24 cellular contexts compared by ENCODE assay signal in the genomic region with DNA sequence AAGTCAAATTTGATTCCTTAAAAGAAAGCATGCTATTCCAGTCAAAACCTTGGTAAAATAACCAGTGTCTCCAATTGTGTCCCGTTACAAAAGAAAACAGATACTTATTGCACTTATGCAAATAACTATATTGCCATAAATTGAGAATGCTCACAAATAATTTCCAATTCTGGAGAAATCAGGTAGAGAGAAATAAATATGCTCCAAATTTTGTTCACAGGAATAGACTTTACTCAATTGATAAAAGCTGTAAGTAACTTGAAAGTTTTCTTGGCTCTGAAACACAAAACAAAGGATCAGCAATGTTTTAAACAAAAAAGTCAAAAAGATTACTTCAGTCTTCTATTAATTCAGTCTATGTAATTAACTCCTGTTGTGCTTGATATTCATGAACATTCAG. TPM values are rescaled to one million over a fixed set of nuclear protein-coding genes. Genes with fewer than 3 reads are reported as not detected.
DNase-seq lines count a peak whose midpoint lies in the region; ATAC-seq, FAIRE-seq and TF ChIP-seq lines count a peak whose summit lies in the region.
"Had no signal": no experiment of that assay in that cellular context is flagged by ENCODE, and none has a peak within 500 bp of the region (broad histone marks: within the 10 kb centered on the region; RNA-seq: fewer than 3 reads in every experiment).

No MANE protein-coding gene starts in this region.

- no peaks in the 10 kb centered on the region for H3K9me1 ChIP-seq in K562 (ENCODE audit: control insufficient read depth, insufficient read depth, low read length)

- ATAC-seq in K562 (no peak), GM21825 (IDR thresholded peaks at IDR 0.05; ENCODE audit: unreplicated experiment) (no peak)
- no peak for ATAC-seq in activated CD4-positive, CD25-positive, alpha-beta regulatory T cell treated with anti-CD3 and anti-CD28 coated beads, Interleukin-2, amount 50 U/mL, for 24 hours
- ATAC-seq: A549 had no signal

- no peaks in the 10 kb centered on the region for H3K27me3 ChIP-seq in K562 (ENCODE audit: control insufficient read depth in 2 of 2, insufficient read depth in 2 of 2, low read length in 2 of 2)
- H3K27me3 ChIP-seq in mesendoderm (ENCODE audit: insufficient read depth, low read length, poor library complexity) = no peaks in the 10 kb centered on the region
- 0 out of 2 replicates have a peak, but pooled peaks cover 3% of the 10 kb centered on the region for H3K27me3 ChIP-seq in MG63
- H3K27me3 ChIP-seq: BE2C; BLaER1 treated with 17β-estradiol and CSF1 and Interleukin-3, amounts not matched to agents 10 nM and 100 nM had no signal

- no peak for TF ChIP-seq EP300 in K562 (IDR thresholded peaks at IDR 0.05; ENCODE audit: low read length)

- H3K4me2 ChIP-seq in K562 (ENCODE audit: insufficient read depth, low read length) (no peak overlapping the region), mesendoderm (ENCODE audit: low read length) (no peak overlapping the region)
- H3K4me2 ChIP-seq: A549; BLaER1 treated with 17β-estradiol and CSF1 and Interleukin-3, amounts not matched to agents 10 nM and 100 nM had no signal

- intact Hi-C loops in K562 (cut with micrococcal nuclease) = no loop called here

- no peak overlapping the region for H2BK120ac ChIP-seq in mesendoderm (ENCODE audit: low read depth, low read length)

- POLR2A ChIA-PET in HEK293 (lab: Yijun Ruan, JAX) = no interaction called here
- POLR2A ChIA-PET in K562 (lab: Yijun Ruan, JAX) = no interaction called here

- no TSS peak for BruUV-seq in K562 (replicated peaks; lab: Mats Ljungman, UMichigan)

- in situ Hi-C loops in K562 (cut with MboI) = loop anchor here (25.0 kb wide), 1 partner anchor 741 kb away; no protein-coding TSS in a partner anchor

- no peak for TF ChIP-seq CTCF in HEK293 (tag by site-specific recombination; IDR thresholded peaks at IDR 0.05)
- TF ChIP-seq CTCF in K562 (IDR thresholded peaks at IDR 0.05 in 2 of 3, conservative IDR thresholded peaks at IDR 0.05 in 1 of 3; ENCODE audit: insufficient read depth in 2 of 3, low read depth in 1 of 3, low read length in 3 of 3) = no peak

- 0% methylated on average over 1 of the region's 1 CpG for WGBS in K562 (ENCODE audit: insufficient coverage, low coverage, missing lambda C conversion rate)
- WGBS in mesendoderm (ENCODE audit: extremely low coverage, insufficient coverage, low lambda C conversion rate) = no CpG with 5 or more reads among the region's 1 CpG

- no peak overlapping the region for H2AK5ac ChIP-seq in mesendoderm (ENCODE audit: low read length)

- no peak overlapping the region for H3K4me3 ChIP-seq in HEK293 (ENCODE audit: low read depth, low read length)
- no peak overlapping the region for H3K4me3 ChIP-seq in K562
- H3K4me3 ChIP-seq in mesendoderm (ENCODE audit: low read length) = no peak overlapping the region
- no peak overlapping the region for H3K4me3 ChIP-seq in MG63
- H3K4me3 ChIP-seq: A549; BLaER1 treated with 17β-estradiol and CSF1 and Interleukin-3, amounts not matched to agents 10 nM and 100 nM; HAP-1 had no signal

- DNase-seq in NAMALWA (ENCODE audit: low spot score) = peak; percentile 52
- no peak for DNase-seq in K562 (ENCODE audit: extremely low read depth in 1 of 4, low spot score in 3 of 4)
- DNase-seq in mesendoderm = peak; percentile 17
- DNase-seq in MG63 = no peak
- DNase-seq: 8988T; ACHN; AML-193; BE2C; Calu3; CD4-positive, alpha-beta T cell; CD8-positive, alpha-beta memory T cell; DMS53; DMS79 treated with DMSO at 0.1 percent for 48 hours; GF-D8; GOT3 had no signal

- H3K23ac ChIP-seq in mesendoderm (ENCODE audit: low read length) = no peak overlapping the region

- H3K4me1 ChIP-seq in HEK293 (ENCODE audit: control insufficient read depth, insufficient read depth, low read length) = no peaks in the 10 kb centered on the region
- H3K4me1 ChIP-seq in K562 (replicated peaks in 1 of 2; ENCODE audit: control insufficient read depth in 2 of 2, insufficient read depth in 2 of 2, low read length in 2 of 2) = peaks cover under 1 to 1% of the 10 kb centered on the region in 2 experiments; a peak in 3 of 5 replicates
- no peaks in the 10 kb centered on the region for H3K4me1 ChIP-seq in mesendoderm (ENCODE audit: control insufficient read depth, low read depth, low read length)
- H3K4me1 ChIP-seq: A549; BE2C; BLaER1 treated with 17β-estradiol and CSF1 and Interleukin-3, amounts not matched to agents 10 nM and 100 nM; HAP-1 had no signal

- no peak for TF ChIP-seq RAD21 in K562 (CRISPR knock-in tag; conservative IDR thresholded peaks at IDR 0.05 in 1 of 2, IDR thresholded peaks at IDR 0.05 in 1 of 2)

- H3K56ac ChIP-seq in mesendoderm (ENCODE audit: low read length) = no peak overlapping the region

- H3K36me3 ChIP-seq in HEK293 (ENCODE audit: control insufficient read depth in 2 of 2, insufficient read depth in 1 of 2, low read length in 2 of 2) = no peaks in the 10 kb centered on the region
- no peaks in the 10 kb centered on the region for H3K36me3 ChIP-seq in K562 (ENCODE audit: control insufficient read depth, insufficient read depth, low read length)
- H3K36me3 ChIP-seq in mesendoderm (ENCODE audit: control insufficient read depth, insufficient read depth, low read length) = no peaks in the 10 kb centered on the region
- no peaks in the 10 kb centered on the region for H3K36me3 ChIP-seq in MG63
- H3K36me3 ChIP-seq: BE2C, HAP-1 had no signal

- TF ChIP-seq POLR2A in K562 (conservative IDR thresholded peaks at IDR 0.05) = no peak

- no peaks in the 10 kb centered on the region for H3K79me1 ChIP-seq in mesendoderm (ENCODE audit: low read length)

- H3K79me2 ChIP-seq in K562 (ENCODE audit: control insufficient read depth, insufficient read depth, low read length) (no peaks in the 10 kb centered on the region), mesendoderm (ENCODE audit: control insufficient read depth, insufficient read depth, low read length) (no peaks in the 10 kb centered on the region)

- H4K20me1 ChIP-seq in K562 (replicated peaks; ENCODE audit: control insufficient read depth, insufficient read depth, low read length) = no peaks in the 10 kb centered on the region
- H4K20me1 ChIP-seq: BLaER1 treated with 17β-estradiol and CSF1 and Interleukin-3, amounts not matched to agents 10 nM and 100 nM had no signal

- no peak overlapping the region for H2BK15ac ChIP-seq in mesendoderm (replicated peaks; ENCODE audit: low read depth)

- no peak for FAIRE-seq in K562 (lab: Jason Lieb, UNC)
- FAIRE-seq: A549, GM12891, GM18507, H54 had no signal

- H3K4ac ChIP-seq in mesendoderm (ENCODE audit: low read depth, low read length) = no peak overlapping the region

- H4K5ac ChIP-seq in mesendoderm (ENCODE audit: low read length) = no peak overlapping the region

- H3K9me3 ChIP-seq in HEK293 (ENCODE audit: control insufficient read depth, insufficient read depth, low read depth, low read length) (no peaks in the 10 kb centered on the region), K562 (replicated peaks; ENCODE audit: control insufficient read depth, insufficient read depth, low read depth, low read length) (peaks cover 7% of the 10 kb centered on the region), MG63 (peaks cover 7% of the 10 kb centered on the region; the same call in 1 of the 2 replicates)
- H3K9me3 ChIP-seq: A549, BE2C had no signal

- no peak overlapping the region for H4K8ac ChIP-seq in mesendoderm (ENCODE audit: low read depth, low read length)

- no peak overlapping the region for H2BK5ac ChIP-seq in mesendoderm (ENCODE audit: low read length)

- H3K9ac ChIP-seq in K562 (ENCODE audit: insufficient read depth in 1 of 2, low read depth in 2 of 2, low read length in 2 of 2) (no peak overlapping the region), mesendoderm (ENCODE audit: low read length) (no peak overlapping the region)
- H3K9ac ChIP-seq: BLaER1 treated with 17β-estradiol and CSF1 and Interleukin-3, amounts not matched to agents 10 nM and 100 nM had no signal

- H3K18ac ChIP-seq in mesendoderm (ENCODE audit: low read length) = no peak overlapping the region

- H2AFZ ChIP-seq in K562 (ENCODE audit: low read depth, low read length) = no peak overlapping the region

- CTCF ChIA-PET in HEK293 (lab: Yijun Ruan, JAX) (no interaction called here), K562 (lab: Yijun Ruan, JAX; ENCODE audit: low intra/inter-chr PET ratio) (no interaction called here)

- H3K27ac ChIP-seq in HEK293 (ENCODE audit: extremely low read depth, low read depth, low read length) = no peak overlapping the region
- H3K27ac ChIP-seq in K562 (ENCODE audit: extremely low read depth, low read depth, low read length) = no peak overlapping the region
- no peak overlapping the region for H3K27ac ChIP-seq in mesendoderm (ENCODE audit: low read depth, low read length)
- H3K27ac ChIP-seq: A549; BLaER1 treated with 17β-estradiol and CSF1 and Interleukin-3, amounts not matched to agents 10 nM and 100 nM had no signal

TF ChIP-seq in HEK293, 187 proteins besides CTCF, POLR2A, EP300 and RAD21 (continues in another document):
- TF ChIP-seq ZNF585B (tag by site-specific recombination; IDR thresholded peaks at IDR 0.05) (no peak), KLF10 (tag by site-specific recombination; IDR thresholded peaks at IDR 0.05) (no peak), ZNF768 (tag by site-specific recombination; IDR thresholded peaks at IDR 0.05) (no peak)

RNA-seq across cellular contexts. Expression of a gene that starts 7.8 kb away (rescaled TPM):
- 1.4 and 1.7 TPM in 2 replicates for total RNA-seq in K562 (2011; cell fraction: chromatin; rRNA removed; ENCODE audit: low replicate concordance)
- total RNA-seq in K562 (2011; cell fraction: nucleolus; rRNA removed) = 1.2 and 1.7 TPM in 2 replicates
- 1.7 and 2.4 TPM in 2 replicates for total RNA-seq in K562 (2011; cell fraction: nucleoplasm; rRNA removed)
- total RNA-seq in K562 (2014; rRNA removed) = 7.4 and 10.8 TPM in 2 replicates
- total RNA-seq in K562 (2014; rRNA removed; fragmentation: Illumina TruSeq; extraction: Trizol) = 4.9 and 5.4 TPM in 2 replicates
- 4.9 TPM in 2 replicates for total RNA-seq in K562 (2015; rRNA removed; fragmentation: Illumina TruSeq; extraction: Trizol)
- 5.5 TPM in 2 replicates for total RNA-seq in K562 (2021)
- 2.2 and 3.1 TPM in 2 replicates for polyA plus RNA-seq in K562 (2011; rRNA removed)
- polyA plus RNA-seq in K562 (2011; cell fraction: cytosol; rRNA removed) = 2.9 and 3.5 TPM in 2 replicates
- 1.6 and 1.9 TPM in 2 replicates for polyA plus RNA-seq in K562 (2011; cell fraction: nucleus; rRNA removed)
- 3.0 and 20.2 TPM in 2 replicates for polyA plus RNA-seq in K562 (2012)
- 3.1 and 3.7 TPM in 2 replicates for polyA plus RNA-seq in K562 (2014; fragmentation: Illumina TruSeq; extraction: Trizol)
- 1 to 10 TPM in 1 of 2 experiments, under 1 TPM in 1; 0.99 to 1.1 TPM for polyA plus RNA-seq in K562 (2014; fragmentation: Nextera tagmentation; extraction: Ambion mirVana)
- polyA plus RNA-seq in K562 (2014; rRNA removed) = 3.2 and 4.1 TPM in 2 replicates
- 2.8 and 3.6 TPM in 2 replicates for polyA minus RNA-seq in K562 (2011; rRNA and poly(A)+ RNA removed)
- polyA minus RNA-seq in K562 (2011; cell fraction: cytosol; rRNA and poly(A)+ RNA removed) = 3.0 and 5.0 TPM in 2 replicates
- polyA minus RNA-seq in K562 (2011; cell fraction: nucleus; rRNA and poly(A)+ RNA removed) = 1.9 and 2.4 TPM in 2 replicates
- 56.4 TPM for polyA plus RNA-seq in mesendoderm (2013, experiment 1 of 2)
- polyA plus RNA-seq in mesendoderm (2013, experiment 2 of 2) = 60.1 TPM
- 6.3 and 8.3 TPM in 2 replicates for total RNA-seq in MG63 (2014; rRNA removed; shearing (Covaris generic); ENCODE audit: low replicate concordance)

Comparison
In these comparisons a context has a peak if more than half of its experiments do, and no peak if none do; other contexts are left out.
1. DNase-seq: peak in NAMALWA (single experiment) and mesendoderm (single experiment); none in K562 (0 of 4) and MG63 (single experiment).